ENCODE assay signal across 15 cellular contexts in the genomic region with DNA sequence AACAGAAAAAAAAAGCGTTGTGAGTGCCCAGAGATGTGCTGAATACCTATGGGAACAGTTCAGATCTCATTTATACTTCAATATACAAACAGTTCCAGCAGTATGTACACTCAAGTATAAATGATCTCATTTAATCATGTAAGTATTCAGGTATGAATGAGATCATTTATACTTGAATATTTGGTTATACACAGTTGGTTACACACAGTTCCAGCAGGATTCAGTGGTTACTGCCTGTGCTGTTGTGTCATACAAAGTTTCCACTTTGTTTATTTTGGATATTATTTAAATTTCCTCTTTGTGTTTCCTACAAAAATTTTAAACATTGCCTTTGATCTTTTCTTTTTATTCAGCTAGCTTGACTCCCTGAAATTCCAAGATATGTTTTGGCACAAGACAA.
DNase-seq lines count a peak whose midpoint lies in the region; ATAC-seq and TF ChIP-seq lines count a peak whose summit lies in the region.
"Had no signal": no experiment of that assay in that cellular context is flagged by ENCODE, and none has a peak within 500 bp of the region (broad histone marks: within the 10 kb centered on the region; RNA-seq: fewer than 3 reads in every experiment).

No MANE protein-coding gene starts in this region.

- H3K4me3 ChIP-seq in MG63: no peak overlapping the region
- H3K4me3 ChIP-seq in left lung: no peak overlapping the region
- H3K4me3 ChIP-seq: coronary artery, lung, SK-N-MC had no signal

- H3K36me3 ChIP-seq in MG63: no peaks in the 10 kb centered on the region
- H3K36me3 ChIP-seq in left lung: no peaks in the 10 kb centered on the region

- H3K4me1 ChIP-seq in left lung: no peaks in the 10 kb centered on the region

- peak; percentile 25 for DNase-seq in AG08396 (ENCODE audit: low spot score)
- DNase-seq in MG63: peak; percentile 26
- DNase-seq in caudate nucleus (lab: John Stamatoyannopoulos, UW): no peak
- DNase-seq in left lung: no peak
- DNase-seq in NCI-H1436 (lab: John Stamatoyannopoulos, UW): no peak
- no peak for DNase-seq in SIG-M5 (lab: John Stamatoyannopoulos, UW)
- DNase-seq in activated gamma-delta T cell (lab: John Stamatoyannopoulos, UW): no peak
- DNase-seq: activated T-cell treated with anti-CD3 and anti-CD28 coated beads, Interleukin-2, amount 50 U/mL, for 24 hours; NCI-H1048; nephron progenitor cell; stimulated activated CD8-positive, alpha-beta memory T cell treated with anti-CD3 and anti-CD28 coated beads, Interleukin-4, amount 100 ng/mL, for 48 hours had no signal

- no peaks in the 10 kb centered on the region; the same call in 1 of the 2 replicates for H3K9me3 ChIP-seq in MG63
- no peaks in the 10 kb centered on the region for H3K9me3 ChIP-seq in left lung

- intact Hi-C loops in left lung (cut with DNase I): no loop called here

- peak; percentile 72 for ATAC-seq in left lung
- no peak for ATAC-seq in GM18498 (IDR thresholded peaks at IDR 0.05; ENCODE audit: unreplicated experiment)

- H3K27me3 ChIP-seq in MG63 (no peaks in the 10 kb centered on the region), left lung (no peaks in the 10 kb centered on the region)

- no peak for TF ChIP-seq CTCF in left lung (IDR thresholded peaks at IDR 0.05)

- H3K27ac ChIP-seq in caudate nucleus (ENCODE audit: low read depth, low read length): peak overlapping the region; percentile 22
- no peak overlapping the region for H3K27ac ChIP-seq in left lung
- H3K27ac ChIP-seq: coronary artery, SK-N-MC had no signal

Comparison
In these comparisons a context has a peak if more than half of its experiments do, and no peak if none do; other contexts are left out.
1. DNase-seq: peak in AG08396 (single experiment) and MG63 (single experiment); none in caudate nucleus (0 of 61), left lung (0 of 2), NCI-H1436 (single experiment), SIG-M5 (single experiment) and activated gamma-delta T cell (single experiment).